In genomic region chr14:59870277-59871165, GRCh38 we compare ENCODE assay signal across 8 cellular contexts. TPM values are rescaled to one million over a fixed set of nuclear protein-coding genes. Genes with fewer than 3 reads are reported as not detected.
DNase-seq lines count a peak whose midpoint lies in the region; ATAC-seq and TF ChIP-seq lines count a peak whose summit lies in the region.

A gene with protein sequence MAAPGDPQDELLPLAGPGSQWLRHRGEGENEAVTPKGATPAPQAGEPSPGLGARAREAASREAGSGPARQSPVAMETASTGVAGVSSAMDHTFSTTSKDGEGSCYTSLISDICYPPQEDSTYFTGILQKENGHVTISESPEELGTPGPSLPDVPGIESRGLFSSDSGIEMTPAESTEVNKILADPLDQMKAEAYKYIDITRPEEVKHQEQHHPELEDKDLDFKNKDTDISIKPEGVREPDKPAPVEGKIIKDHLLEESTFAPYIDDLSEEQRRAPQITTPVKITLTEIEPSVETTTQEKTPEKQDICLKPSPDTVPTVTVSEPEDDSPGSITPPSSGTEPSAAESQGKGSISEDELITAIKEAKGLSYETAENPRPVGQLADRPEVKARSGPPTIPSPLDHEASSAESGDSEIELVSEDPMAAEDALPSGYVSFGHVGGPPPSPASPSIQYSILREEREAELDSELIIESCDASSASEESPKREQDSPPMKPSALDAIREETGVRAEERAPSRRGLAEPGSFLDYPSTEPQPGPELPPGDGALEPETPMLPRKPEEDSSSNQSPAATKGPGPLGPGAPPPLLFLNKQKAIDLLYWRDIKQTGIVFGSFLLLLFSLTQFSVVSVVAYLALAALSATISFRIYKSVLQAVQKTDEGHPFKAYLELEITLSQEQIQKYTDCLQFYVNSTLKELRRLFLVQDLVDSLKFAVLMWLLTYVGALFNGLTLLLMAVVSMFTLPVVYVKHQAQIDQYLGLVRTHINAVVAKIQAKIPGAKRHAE (minus strand): TSS chr14:59870776. CDS start chr14:59870630, 146 bp downstream.

- no TSS peak for BruUV-seq in Panc1 (replicated peaks; lab: Mats Ljungman, UMichigan)

- no peaks in the 10 kb centered on the region for H3K9me3 ChIP-seq in CD4-positive, alpha-beta memory T cell (ENCODE audit: control insufficient read depth in 1 of 2, low read length in 2 of 2)
- H3K9me3 ChIP-seq in Panc1 (ENCODE audit: control insufficient read depth, insufficient read depth, low read depth, low read length) (no peaks in the 10 kb centered on the region), iPS-18c (ENCODE audit: control insufficient read depth, insufficient read depth, low read length) (no peaks in the 10 kb centered on the region)

- H3K27ac ChIP-seq in CD4-positive, alpha-beta memory T cell (ENCODE audit: low read depth, low read length) = no peak within 1 kb of the TSS
- no peak within 1 kb of the TSS for H3K27ac ChIP-seq in Panc1 (ENCODE audit: low read length)
- no peak within 1 kb of the TSS for H3K27ac ChIP-seq in brain microvascular endothelial cell

- TF ChIP-seq CTCF in Panc1 (IDR thresholded peaks at IDR 0.05) = no peak
- TF ChIP-seq CTCF in brain microvascular endothelial cell (IDR thresholded peaks at IDR 0.05; ENCODE audit: low read depth, low read length, missing control alignments) = no peak
- TF ChIP-seq CTCF in retinal pigment epithelial cell (conservative IDR thresholded peaks at IDR 0.05; ENCODE audit: low read depth, low read length) = no peak

- H3K4me3 Mint-ChIP-seq in CD4-positive, alpha-beta memory T cell = peak within 1 kb of the TSS; percentile 57 to 84 (median 74)

- CTCF ChIA-PET in CD4-positive, alpha-beta memory T cell (lab: Charles Lee; ENCODE audit: partially characterized antibody) = interaction anchor here (1.1 kb wide), 1 partner anchor 28 kb away, joined by 3 read pairs; no protein-coding TSS in a partner anchor
- CTCF ChIA-PET in Panc1 (lab: Charles Lee) = no interaction called here

- H3K27me3 Mint-ChIP-seq in CD4-positive, alpha-beta memory T cell = peaks cover 33 to 37% of the 10 kb centered on the region in 2 donors

- POLR2A ChIA-PET in CD4-positive, alpha-beta memory T cell (lab: Charles Lee; ENCODE audit: partially characterized antibody) = no interaction called here
- POLR2A ChIA-PET in Panc1 (lab: Charles Lee) = no interaction called here

- H3K36me3 ChIP-seq in CD4-positive, alpha-beta memory T cell (ENCODE audit: insufficient read depth, low read length) = no peaks in the 10 kb centered on the region
- no peaks in the 10 kb centered on the region for H3K36me3 ChIP-seq in Panc1 (ENCODE audit: control insufficient read depth, insufficient read depth, low read length)
- H3K36me3 ChIP-seq in brain microvascular endothelial cell (replicated peaks) = no peaks in the 10 kb centered on the region

- in situ Hi-C loops in KBM-7 (cut with MboI; ENCODE audit: low pct_unique_long_range_greater_than_20kb, low sequenced_read_pairs) = no loop called here
- in situ Hi-C loops in Panc1 (cut with HindIII; ENCODE audit: low pct_unique_long_range_greater_than_20kb, low sequenced_read_pairs) = no loop called here
- in situ Hi-C loops in brain microvascular endothelial cell (cut with HindIII; ENCODE audit: low pct_ligation_motif_present, low sequenced_read_pairs) = no loop called here

- peaks cover 3 to 14% (median 6%) of the 10 kb centered on the region in 4 donors for H3K4me1 Mint-ChIP-seq in CD4-positive, alpha-beta memory T cell

- no peaks in the 10 kb centered on the region for H3K36me3 Mint-ChIP-seq in CD4-positive, alpha-beta memory T cell

- H3K9me3 Mint-ChIP-seq in CD4-positive, alpha-beta memory T cell = peaks cover 0 to 5% (median 0%) of the 10 kb centered on the region in 8 donors

- ATAC-seq in GM19452 (IDR thresholded peaks at IDR 0.05; ENCODE audit: unreplicated experiment) = peak; percentile 63
- ATAC-seq in Panc1 = peak; percentile 93
- no peak for ATAC-seq in HG03378 (IDR thresholded peaks at IDR 0.05; ENCODE audit: unreplicated experiment)

- H3K4me3 ChIP-seq in CD4-positive, alpha-beta memory T cell (ENCODE audit: low read length in 2 of 2) = no peak within 1 kb of the TSS
- peak within 1 kb of the TSS; percentile 39 to 52 for H3K4me3 ChIP-seq in Panc1 (ENCODE audit: low read depth in 2 of 2, low read length in 2 of 2)
- H3K4me3 ChIP-seq in brain microvascular endothelial cell (ENCODE audit: low read depth, low read length) = peak within 1 kb of the TSS; percentile 50
- peak within 1 kb of the TSS; percentile 72 for H3K4me3 ChIP-seq in iPS-18c (ENCODE audit: insufficient read depth, low read depth, low read length)
- H3K4me3 ChIP-seq in retinal pigment epithelial cell (ENCODE audit: low read length) = peak within 1 kb of the TSS; percentile 66

- H3K27ac Mint-ChIP-seq in CD4-positive, alpha-beta memory T cell = no peak within 1 kb of the TSS

- DNase-seq in CD4-positive, alpha-beta memory T cell = no peak
- peak; percentile 69 for DNase-seq in KBM-7
- DNase-seq in Panc1 (ENCODE audit: low read depth, low spot score) = no peak
- no peak for DNase-seq in brain microvascular endothelial cell
- DNase-seq in retinal pigment epithelial cell (ENCODE audit: low read depth) = peak; percentile 6

- intact Hi-C loops in CD4-positive, alpha-beta memory T cell (cut with micrococcal nuclease) = no loop called here
- intact Hi-C loops in Panc1 (cut with micrococcal nuclease; ENCODE audit: unreplicated experiment) = no loop called here

- H3K4me1 ChIP-seq in CD4-positive, alpha-beta memory T cell (ENCODE audit: insufficient read depth, low read length) = peaks cover 7% of the 10 kb centered on the region
- peaks cover 4% of the 10 kb centered on the region; the same call in 1 of the 2 replicates for H3K4me1 ChIP-seq in Panc1 (ENCODE audit: control insufficient read depth, insufficient read depth, low read length)

- peaks cover 11% of the 10 kb centered on the region for H3K27me3 ChIP-seq in CD4-positive, alpha-beta memory T cell (ENCODE audit: insufficient read depth, low read length)
- peaks cover 25% of the 10 kb centered on the region for H3K27me3 ChIP-seq in Panc1 (ENCODE audit: control insufficient read depth, insufficient read depth, low read length)
- H3K27me3 ChIP-seq in brain microvascular endothelial cell (replicated peaks) = peaks cover 9% of the 10 kb centered on the region

RNA-seq across cellular contexts. Expression of the gene that starts here (rescaled TPM):
- total RNA-seq in CD4-positive, alpha-beta memory T cell = under 1 TPM in 1 of 2 experiments, not detected in 1; 0.39 TPM
- not detected for polyA plus RNA-seq in CD4-positive, alpha-beta memory T cell
- total RNA-seq in Panc1 (2021; ENCODE audit: unreplicated experiment) = 0.05 TPM
- polyA plus RNA-seq in Panc1 (2012; ENCODE audit: insufficient read length) = not detected

Comparison
In these comparisons a context has a peak if more than half of its experiments do, and no peak if none do; other contexts are left out.
1. Peak in ATAC-seq and H3K4me3 ChIP-seq in Panc1; RNA of the gene not detected or under 1 TPM.
2. DNase-seq: peak in KBM-7 (single experiment) and retinal pigment epithelial cell (single experiment); none in CD4-positive, alpha-beta memory T cell (0 of 5), Panc1 (single experiment) and brain microvascular endothelial cell (single experiment).
3. H3K4me3 ChIP-seq: peak in brain microvascular endothelial cell (single experiment), iPS-18c (single experiment) and retinal pigment epithelial cell (single experiment); none in CD4-positive, alpha-beta memory T cell (0 of 2).